Comparison of ENCODE assay signal across 1 cellular context in the genomic region with DNA sequence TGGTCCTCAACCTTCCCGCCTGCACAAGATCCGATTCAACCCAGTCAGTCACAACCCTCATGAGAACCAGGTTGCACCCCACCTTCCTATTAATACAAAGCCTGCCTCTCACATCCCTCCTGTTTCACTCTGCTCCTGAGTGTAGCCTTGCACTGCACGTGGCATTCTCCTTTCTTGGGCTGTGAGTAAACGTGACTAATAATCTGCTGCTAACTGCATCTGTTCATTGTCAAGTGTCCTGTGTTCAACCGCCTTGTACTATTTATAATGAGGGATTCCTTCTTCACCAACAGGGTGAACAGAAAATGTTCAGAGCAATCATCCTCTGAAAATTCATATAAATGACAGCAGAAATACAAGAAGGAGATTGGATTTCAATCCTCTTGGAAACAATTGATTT.
TF ChIP-seq lines count a peak whose summit lies in the region.

No MANE protein-coding gene starts in this region.

TF ChIP-seq in GM23338, 12 proteins besides CTCF, POLR2A, EP300 and RAD21 (continued from another document):
- TF ChIP-seq, protein P1, sequence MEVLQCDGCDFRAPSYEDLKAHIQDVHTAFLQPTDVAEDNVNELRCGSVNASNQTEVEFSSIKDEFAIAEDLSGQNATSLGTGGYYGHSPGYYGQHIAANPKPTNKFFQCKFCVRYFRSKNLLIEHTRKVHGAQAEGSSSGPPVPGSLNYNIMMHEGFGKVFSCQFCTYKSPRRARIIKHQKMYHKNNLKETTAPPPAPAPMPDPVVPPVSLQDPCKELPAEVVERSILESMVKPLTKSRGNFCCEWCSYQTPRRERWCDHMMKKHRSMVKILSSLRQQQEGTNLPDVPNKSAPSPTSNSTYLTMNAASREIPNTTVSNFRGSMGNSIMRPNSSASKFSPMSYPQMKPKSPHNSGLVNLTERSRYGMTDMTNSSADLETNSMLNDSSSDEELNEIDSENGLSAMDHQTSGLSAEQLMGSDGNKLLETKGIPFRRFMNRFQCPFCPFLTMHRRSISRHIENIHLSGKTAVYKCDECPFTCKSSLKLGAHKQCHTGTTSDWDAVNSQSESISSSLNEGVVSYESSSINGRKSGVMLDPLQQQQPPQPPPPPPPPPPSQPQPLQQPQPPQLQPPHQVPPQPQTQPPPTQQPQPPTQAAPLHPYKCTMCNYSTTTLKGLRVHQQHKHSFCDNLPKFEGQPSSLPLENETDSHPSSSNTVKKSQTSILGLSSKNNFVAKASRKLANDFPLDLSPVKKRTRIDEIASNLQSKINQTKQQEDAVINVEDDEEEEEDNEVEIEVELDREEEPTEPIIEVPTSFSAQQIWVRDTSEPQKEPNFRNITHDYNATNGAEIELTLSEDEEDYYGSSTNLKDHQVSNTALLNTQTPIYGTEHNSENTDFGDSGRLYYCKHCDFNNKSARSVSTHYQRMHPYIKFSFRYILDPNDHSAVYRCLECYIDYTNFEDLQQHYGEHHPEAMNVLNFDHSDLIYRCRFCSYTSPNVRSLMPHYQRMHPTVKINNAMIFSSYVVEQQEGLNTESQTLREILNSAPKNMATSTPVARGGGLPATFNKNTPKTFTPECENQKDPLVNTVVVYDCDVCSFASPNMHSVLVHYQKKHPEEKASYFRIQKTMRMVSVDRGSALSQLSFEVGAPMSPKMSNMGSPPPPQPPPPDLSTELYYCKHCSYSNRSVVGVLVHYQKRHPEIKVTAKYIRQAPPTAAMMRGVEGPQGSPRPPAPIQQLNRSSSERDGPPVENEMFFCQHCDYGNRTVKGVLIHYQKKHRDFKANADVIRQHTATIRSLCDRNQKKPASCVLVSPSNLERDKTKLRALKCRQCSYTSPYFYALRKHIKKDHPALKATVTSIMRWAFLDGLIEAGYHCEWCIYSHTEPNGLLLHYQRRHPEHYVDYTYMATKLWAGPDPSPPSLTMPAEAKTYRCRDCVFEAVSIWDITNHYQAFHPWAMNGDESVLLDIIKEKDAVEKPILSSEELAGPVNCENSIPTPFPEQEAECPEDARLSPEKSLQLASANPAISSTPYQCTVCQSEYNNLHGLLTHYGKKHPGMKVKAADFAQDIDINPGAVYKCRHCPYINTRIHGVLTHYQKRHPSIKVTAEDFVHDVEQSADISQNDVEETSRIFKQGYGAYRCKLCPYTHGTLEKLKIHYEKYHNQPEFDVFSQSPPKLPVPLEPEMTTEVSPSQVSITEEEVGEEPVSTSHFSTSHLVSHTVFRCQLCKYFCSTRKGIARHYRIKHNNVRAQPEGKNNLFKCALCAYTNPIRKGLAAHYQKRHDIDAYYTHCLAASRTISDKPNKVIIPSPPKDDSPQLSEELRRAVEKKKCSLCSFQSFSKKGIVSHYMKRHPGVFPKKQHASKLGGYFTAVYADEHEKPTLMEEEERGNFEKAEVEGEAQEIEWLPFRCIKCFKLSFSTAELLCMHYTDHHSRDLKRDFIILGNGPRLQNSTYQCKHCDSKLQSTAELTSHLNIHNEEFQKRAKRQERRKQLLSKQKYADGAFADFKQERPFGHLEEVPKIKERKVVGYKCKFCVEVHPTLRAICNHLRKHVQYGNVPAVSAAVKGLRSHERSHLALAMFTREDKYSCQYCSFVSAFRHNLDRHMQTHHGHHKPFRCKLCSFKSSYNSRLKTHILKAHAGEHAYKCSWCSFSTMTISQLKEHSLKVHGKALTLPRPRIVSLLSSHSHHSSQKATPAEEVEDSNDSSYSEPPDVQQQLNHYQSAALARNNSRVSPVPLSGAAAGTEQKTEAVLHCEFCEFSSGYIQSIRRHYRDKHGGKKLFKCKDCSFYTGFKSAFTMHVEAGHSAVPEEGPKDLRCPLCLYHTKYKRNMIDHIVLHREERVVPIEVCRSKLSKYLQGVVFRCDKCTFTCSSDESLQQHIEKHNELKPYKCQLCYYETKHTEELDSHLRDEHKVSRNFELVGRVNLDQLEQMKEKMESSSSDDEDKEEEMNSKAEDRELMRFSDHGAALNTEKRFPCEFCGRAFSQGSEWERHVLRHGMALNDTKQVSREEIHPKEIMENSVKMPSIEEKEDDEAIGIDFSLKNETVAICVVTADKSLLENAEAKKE (CRISPR knock-in tag; IDR thresholded peaks at IDR 0.05) = no peak
- TF ChIP-seq EZH2 (IDR thresholded peaks at IDR 0.05; ENCODE audit: low read depth, unreplicated experiment) = no peak
